In genomic region chr5:143562935-143563334, GRCh38 we compare ENCODE assay signal across 16 cellular contexts.
DNase-seq lines count a peak whose midpoint lies in the region; ATAC-seq, FAIRE-seq and TF ChIP-seq lines count a peak whose summit lies in the region.
"Had no signal": no experiment of that assay in that cellular context is flagged by ENCODE, and none has a peak within 500 bp of the region (broad histone marks: within the 10 kb centered on the region; RNA-seq: fewer than 3 reads in every experiment).

No MANE protein-coding gene starts in this region.

- H3K14ac ChIP-seq in mesenchymal stem cell (ENCODE audit: low read length in 2 of 2) = no peak overlapping the region

- H2BK15ac ChIP-seq in mesenchymal stem cell (ENCODE audit: low read depth, poor library complexity, severe bottlenecking) = no peak overlapping the region

- no peak overlapping the region for H3K4me2 ChIP-seq in endothelial cell of umbilical vein (ENCODE audit: insufficient read depth, low read length)
- H3K4me2 ChIP-seq in mesenchymal stem cell (ENCODE audit: low read length, poor library complexity, severe bottlenecking) = no peak overlapping the region

- no peaks in the 10 kb centered on the region for H3K9me3 Mint-ChIP-seq in CD8-positive, alpha-beta T cell
- H3K9me3 Mint-ChIP-seq: endodermal cell had no signal

- no peak for TF ChIP-seq POLR2A in endothelial cell of umbilical vein (IDR thresholded peaks at IDR 0.05; ENCODE audit: low read depth, low read length)

- H4K20me1 ChIP-seq in endothelial cell of umbilical vein (replicated peaks; ENCODE audit: control insufficient read depth, extremely low read depth, insufficient read depth, low read length) = no peaks in the 10 kb centered on the region
- H4K20me1 ChIP-seq: BLaER1 treated with 17β-estradiol and CSF1 and Interleukin-3, amounts not matched to agents 10 nM and 100 nM had no signal

- BruUV-seq in endothelial cell of umbilical vein (replicated peaks; lab: Mats Ljungman, UMichigan) = no TSS peak

- H3K9me3 ChIP-seq in endothelial cell of umbilical vein (replicated peaks; ENCODE audit: control insufficient read depth, insufficient read depth, low read length) (no peaks in the 10 kb centered on the region), mesenchymal stem cell (ENCODE audit: control insufficient read depth, low read length) (no peaks in the 10 kb centered on the region)
- H3K9me3 ChIP-seq in CD8-positive, alpha-beta T cell (ENCODE audit: low read length) = no peaks in the 10 kb centered on the region
- H3K9me3 ChIP-seq: BLaER1 treated with 17β-estradiol and CSF1 and Interleukin-3, amounts not matched to agents 10 nM and 100 nM; SJSA1 had no signal

- H3K27ac ChIP-seq in endothelial cell of umbilical vein (ENCODE audit: insufficient read depth, low read depth, low read length) (no peak overlapping the region), mesenchymal stem cell (ENCODE audit: low read length, poor library complexity, severe bottlenecking) (no peak overlapping the region)
- no peak overlapping the region for H3K27ac ChIP-seq in CD8-positive, alpha-beta T cell (ENCODE audit: low read depth, low read length)
- H3K27ac ChIP-seq: HL-60, SJSA1 had no signal

- POLR2A ChIA-PET in endothelial cell of umbilical vein (lab: Charles Lee) = no interaction called here
- POLR2A ChIA-PET in CD8-positive, alpha-beta T cell (lab: Charles Lee) = no interaction called here

- no peaks in the 10 kb centered on the region for H3K4me1 Mint-ChIP-seq in CD8-positive, alpha-beta T cell (ENCODE audit: low read depth)

- no peak overlapping the region for H3K9ac ChIP-seq in endothelial cell of umbilical vein (replicated peaks; ENCODE audit: extremely low read depth, insufficient read depth, low read length)
- peak overlapping the region; percentile 58 for H3K9ac ChIP-seq in mesenchymal stem cell (ENCODE audit: low read length)
- H3K9ac ChIP-seq: BLaER1 treated with 17β-estradiol and CSF1 and Interleukin-3, amounts not matched to agents 10 nM and 100 nM had no signal

- no peak overlapping the region for H3K18ac ChIP-seq in mesenchymal stem cell (ENCODE audit: low read depth in 1 of 2, low read length in 2 of 2)

- FAIRE-seq in endothelial cell of umbilical vein (lab: Jason Lieb, UNC) = peak; percentile 83
- FAIRE-seq: islet of Langerhans had no signal

- H2AFZ ChIP-seq in endothelial cell of umbilical vein (ENCODE audit: low read depth, low read length) (peak overlapping the region; percentile 65), mesenchymal stem cell (ENCODE audit: low read depth, low read length) (no peak overlapping the region)

- no peak overlapping the region for H3K23ac ChIP-seq in mesenchymal stem cell (ENCODE audit: low read length in 2 of 2)

- no peak overlapping the region for H2BK120ac ChIP-seq in mesenchymal stem cell (ENCODE audit: low read depth, low read length)

- H3K36me3 ChIP-seq in endothelial cell of umbilical vein (ENCODE audit: control insufficient read depth in 2 of 2, extremely low read depth in 1 of 2, insufficient read depth in 2 of 2, low read length in 2 of 2) (no peaks in the 10 kb centered on the region), mesenchymal stem cell (ENCODE audit: control insufficient read depth in 1 of 2, insufficient read depth in 2 of 2, low read depth in 1 of 2, low read length in 2 of 2) (no peaks in the 10 kb centered on the region)
- H3K36me3 ChIP-seq in CD8-positive, alpha-beta T cell (ENCODE audit: insufficient read depth, low read length) = no peaks in the 10 kb centered on the region
- H3K36me3 ChIP-seq: BLaER1 treated with 17β-estradiol and CSF1 and Interleukin-3, amounts not matched to agents 10 nM and 100 nM; SJSA1 had no signal

- no peak overlapping the region for H3K4ac ChIP-seq in mesenchymal stem cell (ENCODE audit: low read depth in 1 of 2, low read length in 2 of 2)

- H2AK5ac ChIP-seq in mesenchymal stem cell (ENCODE audit: low read length, severe bottlenecking) = no peak overlapping the region

- H3K79me1 ChIP-seq in mesenchymal stem cell (replicated peaks; ENCODE audit: low read length, poor library complexity, severe bottlenecking) = no peaks in the 10 kb centered on the region

- no peak overlapping the region for H3K27ac Mint-ChIP-seq in CD8-positive, alpha-beta T cell
- H3K27ac Mint-ChIP-seq: activated CD4-positive, alpha-beta T cell treated with anti-CD3 and anti-CD28 coated beads for 36 hours; endodermal cell had no signal

- H2BK12ac ChIP-seq in mesenchymal stem cell (ENCODE audit: low read length in 2 of 2) = peak overlapping the region in 1 of 2 experiments; percentile 31

- DNase-seq in COLO668 (lab: John Stamatoyannopoulos, UW; ENCODE audit: unreplicated experiment) (peak; percentile 22), NCI-H69 (lab: John Stamatoyannopoulos, UW) (peak; percentile 52), endothelial cell of umbilical vein (ENCODE audit: low read depth, low spot score) (peak; percentile 89), mesenchymal stem cell (peak; percentile 39), activated gamma-delta T cell treated with Interleukin-2 at 50 U/mL for 16 hours (no peak)
- no peak for DNase-seq in CD8-positive, alpha-beta T cell
- DNase-seq: activated CD4-positive, alpha-beta T cell treated with anti-CD3 and anti-CD28 coated beads for 36 hours; endodermal cell; NCI-H1105 treated with DMSO at 0.1 percent for 48 hours; posterior cingulate gyrus had no signal

- H2BK5ac ChIP-seq in mesenchymal stem cell (ENCODE audit: low read depth, low read length, poor library complexity, severe bottlenecking) = no peak overlapping the region

- H3K4me3 ChIP-seq in endothelial cell of umbilical vein (replicated peaks in 1 of 3; ENCODE audit: insufficient read depth in 1 of 3, low read depth in 1 of 3, low read length in 3 of 3) = no peak overlapping the region
- H3K4me3 ChIP-seq in mesenchymal stem cell (ENCODE audit: insufficient read depth in 1 of 2, low read depth in 1 of 2, low read length in 2 of 2) = no peak overlapping the region
- no peak overlapping the region for H3K4me3 ChIP-seq in CD8-positive, alpha-beta T cell (ENCODE audit: low read depth, low read length)
- H3K4me3 ChIP-seq: BLaER1 treated with 17β-estradiol and CSF1 and Interleukin-3, amounts not matched to agents 10 nM and 100 nM; SJSA1 had no signal

- no peaks in the 10 kb centered on the region for H3K36me3 Mint-ChIP-seq in CD8-positive, alpha-beta T cell

- dilution Hi-C loops in endothelial cell of umbilical vein (cut with MboI; ENCODE audit: extremely low pct_ligation_motif_present, low sequenced_read_pairs) = no loop called here

- ATAC-seq in CD8-positive, alpha-beta T cell = no peak
- ATAC-seq in HG03378 (IDR thresholded peaks at IDR 0.05; ENCODE audit: unreplicated experiment) (no peak), HG02885 (IDR thresholded peaks at IDR 0.05; ENCODE audit: poor library complexity, unreplicated experiment) (no peak)
- ATAC-seq: activated CD4-positive, alpha-beta T cell treated with anti-CD3 and anti-CD28 coated beads for 36 hours had no signal

- H3K27me3 ChIP-seq in endothelial cell of umbilical vein (ENCODE audit: control insufficient read depth in 2 of 2, insufficient read depth in 2 of 2, low read length in 2 of 2) = no peaks in the 10 kb centered on the region
- H3K27me3 ChIP-seq in mesenchymal stem cell (ENCODE audit: control insufficient read depth in 1 of 2, insufficient read depth in 1 of 2, low read length in 2 of 2) = no peaks in the 10 kb centered on the region
- H3K27me3 ChIP-seq in CD8-positive, alpha-beta T cell (ENCODE audit: insufficient read depth, low read length) = no peaks in the 10 kb centered on the region
- H3K27me3 ChIP-seq: BLaER1 treated with 17β-estradiol and CSF1 and Interleukin-3, amounts not matched to agents 10 nM and 100 nM; SJSA1 had no signal

- no peaks in the 10 kb centered on the region for H3K9me1 ChIP-seq in endothelial cell of umbilical vein (replicated peaks; ENCODE audit: control insufficient read depth, extremely low read depth, insufficient read depth, low read length)

- TF ChIP-seq CTCF in endothelial cell of umbilical vein (IDR thresholded peaks at IDR 0.05; ENCODE audit: extremely low read depth in 1 of 2, insufficient read depth in 1 of 2, low read depth in 1 of 2, low read length in 2 of 2) = no peak
- no peak for TF ChIP-seq CTCF in CD8-positive, alpha-beta T cell (IDR thresholded peaks at IDR 0.05)

- CTCF ChIA-PET in endothelial cell of umbilical vein (lab: Charles Lee) = interaction anchor here (1.0 kb wide), 1 partner anchor 8 kb away, joined by 4 read pairs; no protein-coding TSS in a partner anchor
- CTCF ChIA-PET in CD8-positive, alpha-beta T cell (lab: Charles Lee) = no interaction called here

- intact Hi-C loops in endothelial cell of umbilical vein (cut with micrococcal nuclease) = no loop called here
- intact Hi-C loops in CD8-positive, alpha-beta T cell (cut with DNase I, micrococcal nuclease) = no loop called here

- 85% methylated on average over 4 of the region's 4 CpGs for WGBS in mesenchymal stem cell

- no peaks in the 10 kb centered on the region for H3K79me2 ChIP-seq in endothelial cell of umbilical vein (ENCODE audit: control insufficient read depth, insufficient read depth, low read length)

- H4K91ac ChIP-seq in mesenchymal stem cell (ENCODE audit: low read length) = no peak overlapping the region

- H3K4me1 ChIP-seq in endothelial cell of umbilical vein (ENCODE audit: control insufficient read depth, extremely low read depth, insufficient read depth, low read length) (peaks cover 2% of the 10 kb centered on the region), mesenchymal stem cell (ENCODE audit: control insufficient read depth, insufficient read depth, low read depth, low read length) (peaks cover 4% of the 10 kb centered on the region)
- H3K4me1 ChIP-seq in CD8-positive, alpha-beta T cell (ENCODE audit: insufficient read depth, low read length) = no peaks in the 10 kb centered on the region

- H4K8ac ChIP-seq in mesenchymal stem cell (ENCODE audit: low read length) = no peak overlapping the region

- no peaks in the 10 kb centered on the region for H3K27me3 Mint-ChIP-seq in CD8-positive, alpha-beta T cell (ENCODE audit: low read depth)
- H3K27me3 Mint-ChIP-seq: activated CD4-positive, alpha-beta T cell treated with anti-CD3 and anti-CD28 coated beads for 36 hours had no signal

- H3K4me3 Mint-ChIP-seq in CD8-positive, alpha-beta T cell = no peak overlapping the region
- H3K4me3 Mint-ChIP-seq: activated CD4-positive, alpha-beta T cell treated with anti-CD3 and anti-CD28 coated beads for 36 hours; endodermal cell had no signal

TF ChIP-seq in endothelial cell of umbilical vein, 7 proteins besides CTCF, POLR2A, EP300 and RAD21:
- TF ChIP-seq GATA2 (IDR thresholded peaks at IDR 0.05; ENCODE audit: insufficient read depth, insufficient read length, low read depth, low read length) = no peak
- TF ChIP-seq JUN (IDR thresholded peaks at IDR 0.05; ENCODE audit: borderline replicate concordance, insufficient read depth, insufficient read length, low read depth) = peak; percentile 25
- TF ChIP-seq MAX (IDR thresholded peaks at IDR 0.05; ENCODE audit: insufficient read depth, insufficient read length) = no peak

Comparison
In these comparisons a context has a peak if more than half of its experiments do, and no peak if none do; other contexts are left out.
1. DNase-seq: peak in COLO668 (single experiment), NCI-H69 (single experiment), endothelial cell of umbilical vein (single experiment) and mesenchymal stem cell (single experiment); none in CD8-positive, alpha-beta T cell (0 of 7) and activated gamma-delta T cell treated with Interleukin-2 at 50 U/mL for 16 hours (single experiment).